Comparison of ENCODE assay signal across 13 cellular contexts in genomic region chr12:23921099-23921846, GRCh38. TPM values are rescaled to one million over a fixed set of nuclear protein-coding genes. Genes with fewer than 3 reads are reported as not detected.
DNase-seq lines count a peak whose midpoint lies in the region; ATAC-seq, FAIRE-seq and TF ChIP-seq lines count a peak whose summit lies in the region.
"Had no signal": no experiment of that assay in that cellular context is flagged by ENCODE, and none has a peak within 500 bp of the region (broad histone marks: within the 10 kb centered on the region; RNA-seq: fewer than 3 reads in every experiment).

No MANE protein-coding gene starts in this region.

- no peaks in the 10 kb centered on the region for H3K4me1 ChIP-seq in K562 (replicated peaks in 1 of 2; ENCODE audit: control insufficient read depth in 2 of 2, insufficient read depth in 2 of 2, low read length in 2 of 2)
- H3K4me1 ChIP-seq: body of pancreas, stomach had no signal

- FAIRE-seq in K562 (lab: Jason Lieb, UNC): no peak

- intact Hi-C loops in K562 (cut with micrococcal nuclease): no loop called here

- ATAC-seq in GM19023 (IDR thresholded peaks at IDR 0.05; ENCODE audit: unreplicated experiment) (peak; percentile 81), HG02840 (IDR thresholded peaks at IDR 0.05; ENCODE audit: low FRiP score, unreplicated experiment) (peak; percentile 43), K562 (peak; percentile 63), HG03095 (IDR thresholded peaks at IDR 0.05; ENCODE audit: unreplicated experiment) (no peak), HG02870 (IDR thresholded peaks at IDR 0.05; ENCODE audit: unreplicated experiment) (no peak), GM18858 (IDR thresholded peaks at IDR 0.05; ENCODE audit: unreplicated experiment) (no peak)
- ATAC-seq: body of pancreas had no signal

- no peaks in the 10 kb centered on the region for H3K27me3 ChIP-seq in K562 (ENCODE audit: control insufficient read depth in 2 of 2, insufficient read depth in 2 of 2, low read length in 2 of 2)
- H3K27me3 ChIP-seq: body of pancreas, stomach had no signal

- peak overlapping the region; percentile 85 for H2AFZ ChIP-seq in K562 (ENCODE audit: low read depth, low read length)

- CTCF ChIA-PET in K562 (lab: Yijun Ruan, JAX; ENCODE audit: low intra/inter-chr PET ratio): no interaction called here

- DNase-seq in K562 (ENCODE audit: extremely low read depth in 1 of 4, low spot score in 3 of 4) (peak in 1 of 4 experiments; percentile 8), nephron progenitor cell (no peak)
- no peak for DNase-seq in activated CD8-positive, alpha-beta memory T cell treated with anti-CD3 and anti-CD28 coated beads, Interleukin-2, amount 50 U/mL, for 48 hours
- DNase-seq: activated naive CD4-positive, alpha-beta T cell; body of pancreas; NCI-H2029; NCI-H524; stomach had no signal

- WGBS in K562 (ENCODE audit: insufficient coverage, low coverage, missing lambda C conversion rate): 27% methylated on average over 5 of the region's 5 CpGs

- H3K27ac Mint-ChIP-seq in nephron progenitor cell: peak overlapping the region; percentile 6

- TF ChIP-seq EP300 in K562 (IDR thresholded peaks at IDR 0.05; ENCODE audit: low read length): no peak

- no peaks in the 10 kb centered on the region for H3K9me3 ChIP-seq in K562 (replicated peaks; ENCODE audit: control insufficient read depth, insufficient read depth, low read depth, low read length)
- H3K9me3 ChIP-seq: body of pancreas, stomach had no signal

- H3K9ac ChIP-seq in K562 (ENCODE audit: insufficient read depth in 1 of 2, low read depth in 2 of 2, low read length in 2 of 2): peak overlapping the region in 1 of 2 experiments; percentile 8; a peak in 1 of 4 replicates

- H3K4me3 Mint-ChIP-seq in nephron progenitor cell: no peak overlapping the region

- H3K36me3 Mint-ChIP-seq in nephron progenitor cell (ENCODE audit: low read depth): peaks cover 5% of the 10 kb centered on the region

- H3K4me3 ChIP-seq in K562: no peak overlapping the region
- H3K4me3 ChIP-seq: body of pancreas, stomach had no signal

- peaks cover 10% of the 10 kb centered on the region for H3K4me1 Mint-ChIP-seq in nephron progenitor cell

- no peaks in the 10 kb centered on the region for H3K36me3 ChIP-seq in K562 (ENCODE audit: control insufficient read depth, insufficient read depth, low read length)
- H3K36me3 ChIP-seq: stomach had no signal

- no peak for TF ChIP-seq RAD21 in K562 (CRISPR knock-in tag; conservative IDR thresholded peaks at IDR 0.05 in 1 of 2, IDR thresholded peaks at IDR 0.05 in 1 of 2)

- in situ Hi-C loops in K562 (cut with MboI): no loop called here

- POLR2A ChIA-PET in K562 (lab: Yijun Ruan, JAX): no interaction called here

- H3K79me2 ChIP-seq in K562 (ENCODE audit: control insufficient read depth, insufficient read depth, low read length): no peaks in the 10 kb centered on the region

- no peaks in the 10 kb centered on the region for H3K9me3 Mint-ChIP-seq in nephron progenitor cell

- H3K27ac ChIP-seq in K562 (ENCODE audit: extremely low read depth, low read depth, low read length): no peak overlapping the region; the same call in 2 of the 3 replicates
- H3K27ac ChIP-seq: body of pancreas, stomach had no signal

- TF ChIP-seq CTCF in K562 (IDR thresholded peaks at IDR 0.05 in 2 of 3, conservative IDR thresholded peaks at IDR 0.05 in 1 of 3; ENCODE audit: insufficient read depth in 2 of 3, low read depth in 1 of 3, low read length in 3 of 3): no peak
- TF ChIP-seq CTCF in nephron progenitor cell (IDR thresholded peaks at IDR 0.05): no peak

- H3K27me3 Mint-ChIP-seq in nephron progenitor cell (ENCODE audit: low read depth, poor library complexity): no peaks in the 10 kb centered on the region

- H3K9me1 ChIP-seq in K562 (ENCODE audit: control insufficient read depth, insufficient read depth, low read length): no peaks in the 10 kb centered on the region

- TF ChIP-seq POLR2A in K562 (conservative IDR thresholded peaks at IDR 0.05): no peak

- H3K4me2 ChIP-seq in K562 (ENCODE audit: insufficient read depth, low read length): 0 out of 2 replicates have a peak overlapping the region, but pooled peaks have one; percentile 37

- no TSS peak for BruUV-seq in K562 (replicated peaks; lab: Mats Ljungman, UMichigan)

- no peaks in the 10 kb centered on the region for H4K20me1 ChIP-seq in K562 (replicated peaks; ENCODE audit: control insufficient read depth, insufficient read depth, low read length)

TF ChIP-seq in K562, 482 proteins besides CTCF, POLR2A, EP300 and RAD21:
- TF ChIP-seq FOSL1 (tag; conservative IDR thresholded peaks at IDR 0.05) (no peak), ZNF384 (IDR thresholded peaks at IDR 0.05; ENCODE audit: low read depth, low read length) (0 out of 2 replicates have a peak, but pooled peaks have one; percentile 13)

RNA-seq across cellular contexts. Expression of gene SOX5, which starts 28.2 kb away (rescaled TPM):
- 17.1 and 17.2 TPM in 2 replicates for total RNA-seq in K562 (2011; cell fraction: chromatin; rRNA removed; ENCODE audit: low replicate concordance)
- total RNA-seq in K562 (2011; cell fraction: nucleolus; rRNA removed): 12.8 and 13.2 TPM in 2 replicates
- total RNA-seq in K562 (2011; cell fraction: nucleoplasm; rRNA removed): 11.1 and 21.6 TPM in 2 replicates
- total RNA-seq in K562 (2014; rRNA removed) (12.5 and 13.4 TPM in 2 replicates), K562 (2014; rRNA removed; fragmentation: Illumina TruSeq; extraction: Trizol) (12.3 and 13.7 TPM in 2 replicates), K562 (2015; rRNA removed; fragmentation: Illumina TruSeq; extraction: Trizol) (8.3 and 9.3 TPM in 2 replicates), K562 (2021) (11.9 and 14.1 TPM in 2 replicates)
- polyA plus RNA-seq in K562 (2011; rRNA removed) (12.8 and 16.5 TPM in 2 replicates), K562 (2014; fragmentation: Illumina TruSeq; extraction: Trizol) (9.1 and 9.5 TPM in 2 replicates), K562 (2014; fragmentation: Nextera tagmentation; extraction: Ambion mirVana) (10 to 100 TPM; 10.9 to 12.3 TPM), K562 (2014; rRNA removed) (9.6 and 10.1 TPM in 2 replicates)
- polyA plus RNA-seq in K562 (2011; cell fraction: cytosol; rRNA removed): 7.9 and 11.8 TPM in 2 replicates
- polyA plus RNA-seq in K562 (2011; cell fraction: nucleus; rRNA removed): 14.5 and 21.2 TPM in 2 replicates
- 4.3 and 4.7 TPM in 2 replicates for polyA plus RNA-seq in K562 (2012)
- 24.7 and 33.1 TPM in 2 replicates for polyA minus RNA-seq in K562 (2011; rRNA and poly(A)+ RNA removed)
- polyA minus RNA-seq in K562 (2011; cell fraction: cytosol; rRNA and poly(A)+ RNA removed): 5.9 and 21.4 TPM in 2 replicates
- polyA minus RNA-seq in K562 (2011; cell fraction: nucleus; rRNA and poly(A)+ RNA removed): 21.3 and 27.2 TPM in 2 replicates

Comparison
In these comparisons a context has a peak if more than half of its experiments do, and no peak if none do; other contexts are left out.
1. ATAC-seq: peak in GM19023 (single experiment), HG02840 (single experiment) and K562 (single experiment); none in HG03095 (single experiment), HG02870 (single experiment) and GM18858 (single experiment).